Comparison of ENCODE assay signal across 8 cellular contexts in genomic region chr6:45922728-45923351, GRCh38.
DNase-seq lines count a peak whose midpoint lies in the region; ATAC-seq and TF ChIP-seq lines count a peak whose summit lies in the region.

No MANE protein-coding gene starts in this region.

- H2AFZ ChIP-seq in PC-9 (no peak overlapping the region), parathyroid adenoma (peak overlapping the region; percentile 25)

- intact Hi-C loops in PC-9 (cut with micrococcal nuclease; ENCODE audit: unreplicated experiment) (loop anchor here (1.0 to 5.0 kb wide), 7 partner anchors 211 to 1448 kb away; no protein-coding TSS in a partner anchor), transverse colon (cut with DNase I; ENCODE audit: low total_unique reads) (no loop called here)

- no peaks in the 10 kb centered on the region for H3K9me2 ChIP-seq in PC-9 (ENCODE audit: insufficient read depth)

- H3K9me3 ChIP-seq in PC-9 (ENCODE audit: insufficient read depth, low read depth) (no peaks in the 10 kb centered on the region), parathyroid adenoma (ENCODE audit: control insufficient read depth, low read length) (no peaks in the 10 kb centered on the region), transverse colon (no peaks in the 10 kb centered on the region)

- peak; percentile 39 for DNase-seq in DMS79 (lab: John Stamatoyannopoulos, UW)
- DNase-seq in PC-9 = peak; percentile 41 to 64
- DNase-seq in activated gamma-delta T cell treated with anti-CD3 and anti-CD28 coated beads, Interleukin-2, amount 50 U/mL, for 16 hours (ENCODE audit: low read depth) = peak; percentile 27
- peak; percentile 31 for DNase-seq in germinal center (ENCODE audit: low spot score)
- DNase-seq in transverse colon = peak; percentile 61
- DNase-seq in NCI-H128 (lab: John Stamatoyannopoulos, UW; ENCODE audit: unreplicated experiment) = no peak

- in situ Hi-C loops in transverse colon (cut with MboI; ENCODE audit: low pct_ligation_motif_present in 1 of 4, low pct_unique_long_range_greater_than_20kb in 1 of 4, low sequenced_read_pairs in 3 of 4) = loop anchor here (25.0 kb wide), 3 partner anchors 1261 to 1436 kb away; no protein-coding TSS in a partner anchor

- no peak overlapping the region for H3K4me3 ChIP-seq in PC-9
- no peak overlapping the region for H3K4me3 ChIP-seq in parathyroid adenoma (ENCODE audit: low read depth, low read length)
- H3K4me3 ChIP-seq in transverse colon = no peak overlapping the region

- H3K9ac ChIP-seq in parathyroid adenoma = no peak overlapping the region

- no peaks in the 10 kb centered on the region for H3K27me3 ChIP-seq in PC-9 (ENCODE audit: insufficient read depth, low read depth)
- no peaks in the 10 kb centered on the region for H3K27me3 ChIP-seq in parathyroid adenoma (ENCODE audit: control insufficient read depth, insufficient read depth, low read length)
- no peaks in the 10 kb centered on the region for H3K27me3 ChIP-seq in transverse colon

- POLR2A ChIA-PET in PC-9 (lab: Charles Lee; ENCODE audit: unreplicated experiment) = interaction anchor here (0.7 kb wide), 1 partner anchor 1433 kb away, joined by 3 read pairs; no protein-coding TSS in a partner anchor

- TF ChIP-seq POLR2A in transverse colon (IDR thresholded peaks at IDR 0.05) = no peak

- H4K20me1 ChIP-seq in PC-9 (ENCODE audit: insufficient read depth) = no peaks in the 10 kb centered on the region

- H3K4me2 ChIP-seq in PC-9 = peak overlapping the region; percentile 13; the same call in 1 of the 2 replicates
- H3K4me2 ChIP-seq in parathyroid adenoma (ENCODE audit: low read length) = no peak overlapping the region

- H3F3A ChIP-seq in PC-9 (ENCODE audit: insufficient read depth, low read depth) = no peaks in the 10 kb centered on the region

- H3K4me1 ChIP-seq in PC-9 (replicated peaks; ENCODE audit: insufficient read depth) = 0 out of 2 replicates have a peak, but pooled peaks cover 3% of the 10 kb centered on the region
- no peaks in the 10 kb centered on the region for H3K4me1 ChIP-seq in parathyroid adenoma
- H3K4me1 ChIP-seq in transverse colon = peaks cover 0 to 8% (median 0%) of the 10 kb centered on the region in 4 donors

- peak; percentile 41 for ATAC-seq in HG02798 (IDR thresholded peaks at IDR 0.05; ENCODE audit: poor library complexity, unreplicated experiment)

- H3K27ac ChIP-seq in PC-9 (no peak overlapping the region), parathyroid adenoma (no peak overlapping the region), transverse colon (no peak overlapping the region)

- CTCF ChIA-PET in PC-9 (lab: Charles Lee) = interaction anchor here (0.6 to 1.4 kb wide), 11 partner anchors 17 to 1493 kb away, joined by 3 to 14 read pairs (median 3); partner anchors contain the start of gene SUPT3H

- TF ChIP-seq EP300 in transverse colon (IDR thresholded peaks at IDR 0.05; ENCODE audit: low read depth) = no peak

- peak; percentile 84 for TF ChIP-seq CTCF in PC-9 (conservative IDR thresholded peaks at IDR 0.05)
- peak; percentile 58 for TF ChIP-seq CTCF in parathyroid adenoma (IDR thresholded peaks at IDR 0.05)
- TF ChIP-seq CTCF in transverse colon (IDR thresholded peaks at IDR 0.05) = peak; percentile 38 to 57 (median 49)

- H3K36me3 ChIP-seq in PC-9 (ENCODE audit: low read depth) = no peaks in the 10 kb centered on the region
- no peaks in the 10 kb centered on the region for H3K36me3 ChIP-seq in parathyroid adenoma (ENCODE audit: control insufficient read depth, insufficient read depth, low read length)
- H3K36me3 ChIP-seq in transverse colon = no peaks in the 10 kb centered on the region

- H3K79me2 ChIP-seq in PC-9 (ENCODE audit: low read depth) (no peaks in the 10 kb centered on the region), parathyroid adenoma (no peaks in the 10 kb centered on the region)

- WGBS in transverse colon (ENCODE audit: low coverage in 1 of 2), 2 donors = 36 to 55% methylated on average over 9 to 11 of the region's 11 CpGs

- BruUV-seq in PC-9 (replicated peaks; lab: Mats Ljungman, UMichigan) = no TSS peak
